Comparison of ENCODE assay signal across 10 cellular contexts in the genomic region with DNA sequence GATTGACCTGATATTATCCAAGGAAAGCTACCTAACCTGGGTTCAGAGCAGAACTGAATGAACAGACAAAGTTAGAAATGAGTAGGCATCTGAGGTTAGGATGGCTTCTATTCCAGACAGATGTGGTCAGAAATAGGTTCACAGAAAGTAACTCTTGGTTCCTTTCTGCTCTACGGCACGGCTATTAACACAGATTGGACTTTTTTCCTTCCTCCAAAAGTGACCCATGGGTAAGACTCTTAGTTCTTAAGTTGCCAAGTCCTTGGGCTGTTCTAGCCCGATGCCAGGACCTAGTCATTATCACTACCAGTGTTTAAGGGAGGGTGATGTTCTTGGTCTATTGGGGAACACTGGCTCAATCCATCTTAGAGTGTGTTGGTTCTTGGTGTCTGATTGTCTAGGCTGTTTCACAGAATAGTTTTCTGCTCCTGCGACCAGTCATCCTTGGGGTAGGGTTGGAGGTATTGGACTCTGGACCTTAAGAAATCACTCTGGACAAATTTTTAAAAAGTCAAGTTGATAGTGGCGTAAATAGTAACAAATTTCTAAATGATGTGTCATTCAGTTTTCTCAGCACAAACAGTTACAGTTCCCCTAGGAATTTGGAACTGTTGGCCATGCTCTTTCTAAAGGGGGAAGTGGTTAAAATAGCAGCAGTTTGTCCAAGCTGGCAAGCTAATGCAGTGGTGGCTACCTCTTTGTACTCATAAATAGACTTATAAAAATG.
A peak's percentile ranks its signal among the peaks of the same experiment; 100 is the strongest.
DNase-seq lines count a peak whose midpoint lies in the region; ATAC-seq and TF ChIP-seq lines count a peak whose summit lies in the region.
"Had no signal": no experiment of that assay in that cellular context is flagged by ENCODE, and none has a peak within 500 bp of the region (broad histone marks: within the 10 kb centered on the region; RNA-seq: fewer than 3 reads in every experiment).

No MANE protein-coding gene starts in this region.

- WGBS in heart left ventricle, 4 donors: 51 to 76% (median 63%) methylated on average over 4 to 5 of the region's 5 CpGs
- whole genome bisulfite sequencing in hepatocyte (ENCODE audit: low lambda C conversion rate, missing lambda C conversion rate): 76% methylated on average over 5 of the region's 5 CpGs

- DNase-seq in AG08395 (ENCODE audit: low spot score): peak; percentile 82
- peak; percentile 77 for DNase-seq in M059J (ENCODE audit: low read depth)
- no peak for DNase-seq in heart left ventricle
- DNase-seq in RWPE1 (ENCODE audit: low spot score): no peak
- DNase-seq in hepatocyte (ENCODE audit: low spot score): no peak
- no peak for DNase-seq in DMS 273 (lab: John Stamatoyannopoulos, UW; ENCODE audit: unreplicated experiment)
- no peak for DNase-seq in T-helper 1 cell
- DNase-seq: NCI-H146, substantia nigra had no signal

- H3K4me1 ChIP-seq in heart left ventricle: peaks cover 0 to 18% (median 0%) of the 10 kb centered on the region in 12 donors
- H3K4me1 ChIP-seq in hepatocyte (ENCODE audit: insufficient read depth): no peaks in the 10 kb centered on the region

- no peak for TF ChIP-seq POLR2A in heart left ventricle (IDR thresholded peaks at IDR 0.05)

- peaks cover 0 to 9% (median 0%) of the 10 kb centered on the region in 9 donors for H3K27me3 ChIP-seq in heart left ventricle
- no peaks in the 10 kb centered on the region for H3K27me3 ChIP-seq in hepatocyte

- intact Hi-C loops in heart left ventricle (cut with DNase I): no loop called here

- H3K36me3 ChIP-seq in heart left ventricle (no peaks in the 10 kb centered on the region), hepatocyte (replicated peaks; ENCODE audit: insufficient read depth, low read depth) (no peaks in the 10 kb centered on the region)

- H4K20me1 ChIP-seq in hepatocyte (ENCODE audit: insufficient read depth, poor library complexity, severe bottlenecking): no peaks in the 10 kb centered on the region

- H3K4me3 ChIP-seq in heart left ventricle (no peak overlapping the region), hepatocyte (no peak overlapping the region)

- peak overlapping the region in 6 of 12 donors; percentile 14 to 71 (median 41) for H3K27ac ChIP-seq in heart left ventricle
- H3K27ac ChIP-seq in RWPE1: no peak overlapping the region
- H3K27ac ChIP-seq in hepatocyte: no peak overlapping the region

- TF ChIP-seq CTCF in heart left ventricle (IDR thresholded peaks at IDR 0.05): no peak
- no peak for TF ChIP-seq CTCF in RWPE1 (conservative IDR thresholded peaks at IDR 0.05; ENCODE audit: low read depth)
- TF ChIP-seq CTCF in hepatocyte (IDR thresholded peaks at IDR 0.05; ENCODE audit: poor library complexity): no peak

- CTCF ChIA-PET in RWPE1 (lab: Yijun Ruan, JAX): interaction anchor here (0.7 kb wide), 1 partner anchor 19 kb away, joined by 5 read pairs; no protein-coding TSS in a partner anchor

- H3K9me3 ChIP-seq in heart left ventricle (peaks cover 0 to 7% (median 0%) of the 10 kb centered on the region in 12 donors), hepatocyte (ENCODE audit: low read depth) (no peaks in the 10 kb centered on the region)

- H3K9me2 ChIP-seq in hepatocyte (replicated peaks; ENCODE audit: insufficient read depth): no peaks in the 10 kb centered on the region

- ATAC-seq in GM19372 (IDR thresholded peaks at IDR 0.05; ENCODE audit: low read depth, unreplicated experiment) (peak; percentile 65), heart left ventricle (peak; percentile 64 to 82 (median 77))

- POLR2A ChIA-PET in RWPE1 (lab: Yijun Ruan, JAX; ENCODE audit: low non-redundant PET): no interaction called here

- no peaks in the 10 kb centered on the region for H3K79me2 ChIP-seq in hepatocyte

- no peak overlapping the region for H2AFZ ChIP-seq in hepatocyte

- H3K4me2 ChIP-seq in hepatocyte: no peak overlapping the region

Comparison
In these comparisons a context has a peak if more than half of its experiments do, and no peak if none do; other contexts are left out.
1. DNase-seq: peak in AG08395 (single experiment) and M059J (single experiment); none in heart left ventricle (0 of 5), RWPE1 (single experiment), hepatocyte (single experiment), DMS 273 (single experiment) and T-helper 1 cell (0 of 5).